Comparison of ENCODE assay signal across 1 cellular context in genomic region chr1:186636786-186637185, GRCh38.
TF ChIP-seq lines count a peak whose summit lies in the region.

No MANE protein-coding gene starts in this region.

TF ChIP-seq in GM23338, 12 proteins besides CTCF, POLR2A, EP300 and RAD21 (continued from another document):
- no peak for TF ChIP-seq ZNF462 (CRISPR knock-in tag; IDR thresholded peaks at IDR 0.05)
- TF ChIP-seq NANOG (IDR thresholded peaks at IDR 0.05; ENCODE audit: borderline replicate concordance), result no peak
- no peak for TF ChIP-seq ZNF114 (CRISPR knock-in tag; IDR thresholded peaks at IDR 0.05)
- no peak for TF ChIP-seq POLR2AphosphoS5 (IDR thresholded peaks at IDR 0.05; ENCODE audit: low read depth)
- TF ChIP-seq JUNB (IDR thresholded peaks at IDR 0.05; ENCODE audit: unreplicated experiment), result no peak
- TF ChIP-seq REST (IDR thresholded peaks at IDR 0.05; ENCODE audit: unreplicated experiment), result no peak
- no peak for TF ChIP-seq ETS1 (IDR thresholded peaks at IDR 0.05)
